ENCODE assay signal across 15 cellular contexts in genomic region chr3:108292465-108292864, GRCh38. TPM values are rescaled to one million over a fixed set of nuclear protein-coding genes. Genes with fewer than 3 reads are reported as not detected.
A peak's percentile ranks its signal among the peaks of the same experiment; 100 is the strongest.
DNase-seq lines count a peak whose midpoint lies in the region; ATAC-seq and TF ChIP-seq lines count a peak whose summit lies in the region.
"Had no signal": no experiment of that assay in that cellular context is flagged by ENCODE, and none has a peak within 500 bp of the region (broad histone marks: within the 10 kb centered on the region; RNA-seq: fewer than 3 reads in every experiment).

No MANE protein-coding gene starts in this region.

- H3K27me3 Mint-ChIP-seq in T-helper 1 cell treated with Interleukin-12 subunit alpha and Interleukin-12 subunit beta and Interleukin-4 antibody, amounts not matched to agents 30 μg/mL and 1 μg/mL, for 36 hours (ENCODE audit: low read depth), result no peaks in the 10 kb centered on the region
- no peaks in the 10 kb centered on the region for H3K27me3 Mint-ChIP-seq in activated naive CD8-positive, alpha-beta T cell treated with anti-CD3 and anti-CD28 coated beads, Interleukin-2, amount 50 U/mL, for 24 hours

- TF ChIP-seq EP300 in gastroesophageal sphincter (IDR thresholded peaks at IDR 0.05), result no peak

- H3K4me3 Mint-ChIP-seq in T-helper 1 cell treated with Interleukin-12 subunit alpha and Interleukin-12 subunit beta and Interleukin-4 antibody, amounts not matched to agents 30 μg/mL and 1 μg/mL, for 36 hours, result peak overlapping the region; percentile 40
- no peak overlapping the region for H3K4me3 Mint-ChIP-seq in activated naive CD8-positive, alpha-beta T cell treated with anti-CD3 and anti-CD28 coated beads, Interleukin-2, amount 50 U/mL, for 24 hours

- peak overlapping the region; percentile 81 for H3K27ac Mint-ChIP-seq in T-helper 1 cell treated with Interleukin-12 subunit alpha and Interleukin-12 subunit beta and Interleukin-4 antibody, amounts not matched to agents 30 μg/mL and 1 μg/mL, for 36 hours
- H3K27ac Mint-ChIP-seq in activated naive CD8-positive, alpha-beta T cell treated with anti-CD3 and anti-CD28 coated beads, Interleukin-2, amount 50 U/mL, for 24 hours, result peak overlapping the region; percentile 86

- no peak for TF ChIP-seq POLR2A in gastroesophageal sphincter (IDR thresholded peaks at IDR 0.05)

- peaks cover 16% of the 10 kb centered on the region for H3K9me3 Mint-ChIP-seq in T-helper 1 cell treated with Interleukin-12 subunit alpha and Interleukin-12 subunit beta and Interleukin-4 antibody, amounts not matched to agents 30 μg/mL and 1 μg/mL, for 36 hours
- no peaks in the 10 kb centered on the region for H3K9me3 Mint-ChIP-seq in activated naive CD8-positive, alpha-beta T cell treated with anti-CD3 and anti-CD28 coated beads, Interleukin-2, amount 50 U/mL, for 24 hours

- H3K36me3 ChIP-seq in gastroesophageal sphincter, result no peaks in the 10 kb centered on the region
- H3K36me3 ChIP-seq: thoracic aorta had no signal

- peaks cover 0 to 5% (median 0%) of the 10 kb centered on the region in 3 donors for H3K9me3 ChIP-seq in gastroesophageal sphincter
- H3K9me3 ChIP-seq: thoracic aorta had no signal

- H3K27ac ChIP-seq in gastroesophageal sphincter, result no peak overlapping the region
- H3K27ac ChIP-seq: 22Rv1, thoracic aorta had no signal

- peaks cover 17% of the 10 kb centered on the region for H3K36me3 Mint-ChIP-seq in T-helper 1 cell treated with Interleukin-12 subunit alpha and Interleukin-12 subunit beta and Interleukin-4 antibody, amounts not matched to agents 30 μg/mL and 1 μg/mL, for 36 hours (ENCODE audit: low read depth)
- no peaks in the 10 kb centered on the region for H3K36me3 Mint-ChIP-seq in activated naive CD8-positive, alpha-beta T cell treated with anti-CD3 and anti-CD28 coated beads, Interleukin-2, amount 50 U/mL, for 24 hours (ENCODE audit: low read depth)

- H3K4me1 Mint-ChIP-seq in T-helper 1 cell treated with Interleukin-12 subunit alpha and Interleukin-12 subunit beta and Interleukin-4 antibody, amounts not matched to agents 30 μg/mL and 1 μg/mL, for 36 hours (ENCODE audit: low read depth), result peaks cover 57% of the 10 kb centered on the region
- H3K4me1 Mint-ChIP-seq in activated naive CD8-positive, alpha-beta T cell treated with anti-CD3 and anti-CD28 coated beads, Interleukin-2, amount 50 U/mL, for 24 hours, result peaks cover 69% of the 10 kb centered on the region

- ATAC-seq in GM19452 (IDR thresholded peaks at IDR 0.05; ENCODE audit: unreplicated experiment) (peak; percentile 8), GM19035 (IDR thresholded peaks at IDR 0.05; ENCODE audit: unreplicated experiment) (no peak), gastroesophageal sphincter (no peak)
- no peak for ATAC-seq in activated naive CD8-positive, alpha-beta T cell treated with anti-CD3 and anti-CD28 coated beads, Interleukin-2, amount 50 U/mL, for 24 hours

- TF ChIP-seq CTCF in gastroesophageal sphincter (IDR thresholded peaks at IDR 0.05), result no peak

- DNase-seq in T-helper 1 cell (no peak), NOMO-1 treated with DMSO at 0.1 percent for 48 hours (lab: John Stamatoyannopoulos, UW; ENCODE audit: unreplicated experiment) (peak; percentile 57)
- no peak for DNase-seq in activated naive CD8-positive, alpha-beta T cell treated with anti-CD3 and anti-CD28 coated beads, Interleukin-2, amount 50 U/mL, for 24 hours
- no peak for DNase-seq in stimulated activated CD4-positive, alpha-beta T cell treated with anti-CD3 and anti-CD28 coated beads, Interleukin-15, amount 100 ng/mL, for 24 hours
- DNase-seq: NCI-H1417 treated with DMSO at 0.1 percent for 48 hours, NCI-H524 treated with DMSO at 0.1 percent for 48 hours had no signal

- no peak overlapping the region for H3K4me3 ChIP-seq in gastroesophageal sphincter
- H3K4me3 ChIP-seq: smooth muscle cell, thoracic aorta had no signal

- no peaks in the 10 kb centered on the region for H3K27me3 ChIP-seq in gastroesophageal sphincter

- peaks cover 0 to under 1% (median 0%) of the 10 kb centered on the region in 3 donors for H3K4me1 ChIP-seq in gastroesophageal sphincter

RNA-seq across cellular contexts. Expression of gene HHLA2, which starts 3.9 kb away (rescaled TPM):
- not detected for total RNA-seq in gastroesophageal sphincter
- total RNA-seq: fibroblast of villous mesenchyme, osteoblast, smooth muscle cell, thoracic aorta had no signal
